In genomic region chr10:133048306-133048705, GRCh38 we compare ENCODE assay signal across 30 cellular contexts. TPM values are rescaled to one million over a fixed set of nuclear protein-coding genes. Genes with fewer than 3 reads are reported as not detected.
"Had no signal": no experiment of that assay in that cellular context is flagged by ENCODE, and none has a peak within 500 bp of the region (broad histone marks: within the 10 kb centered on the region; RNA-seq: fewer than 3 reads in every experiment).

No MANE protein-coding gene starts in this region.

- H3K36me3 Mint-ChIP-seq: activated naive CD4-positive, alpha-beta T cell treated with anti-CD3 and anti-CD28 coated beads, Interleukin-2, amount 10 ng/mL, durations not matched to agents 7 days and 5 days; activated naive CD8-positive, alpha-beta T cell had no signal

- H3K4me3 Mint-ChIP-seq: activated CD4-positive, alpha-beta memory T cell treated with anti-CD3 and anti-CD28 coated beads, Interleukin-2, amount 10 ng/mL, durations not matched to agents 7 days and 5 days; activated CD4-positive, alpha-beta T cell treated with anti-CD3 and anti-CD28 coated beads, Interleukin-2, amount 10 ng/mL, durations not matched to agents 7 days and 5 days; activated naive CD4-positive, alpha-beta T cell treated with anti-CD3 and anti-CD28 coated beads, Interleukin-2, amount 10 ng/mL, durations not matched to agents 7 days and 5 days; activated naive CD8-positive, alpha-beta T cell; activated T-cell treated with anti-CD3 and anti-CD28 coated beads, Interleukin-2, amount 50 U/mL, for 24 hours; activated T-cell treated with anti-CD3 and anti-CD28 coated beads, Interleukin-2, amount 50 U/mL, for 72 hours; effector memory CD8-positive, alpha-beta T cell had no signal

- H3K4me3 ChIP-seq: adrenal gland, body of pancreas, esophagus muscularis mucosa, gastrocnemius medialis had no signal

- FAIRE-seq: colon had no signal

- H3K27me3 ChIP-seq: body of pancreas, foreskin keratinocyte had no signal

- H3K4me1 ChIP-seq: adrenal gland, esophagus muscularis mucosa, foreskin keratinocyte, gastrocnemius medialis had no signal

- H3K9me3 ChIP-seq: adrenal gland, body of pancreas, esophagus muscularis mucosa, gastrocnemius medialis had no signal

- H3K4me1 Mint-ChIP-seq: activated CD4-positive, alpha-beta memory T cell treated with anti-CD3 and anti-CD28 coated beads, Interleukin-2, amount 10 ng/mL, durations not matched to agents 7 days and 5 days; activated CD4-positive, alpha-beta T cell treated with anti-CD3 and anti-CD28 coated beads, Interleukin-2, amount 10 ng/mL, durations not matched to agents 7 days and 5 days; activated naive CD4-positive, alpha-beta T cell treated with anti-CD3 and anti-CD28 coated beads, Interleukin-2, amount 10 ng/mL, durations not matched to agents 7 days and 5 days had no signal

- H3K27ac ChIP-seq: adrenal gland, body of pancreas, esophagus muscularis mucosa, foreskin keratinocyte, gastrocnemius medialis had no signal

- DNase-seq: activated CD4-positive, alpha-beta memory T cell treated with anti-CD3 and anti-CD28 coated beads, Interleukin-2, amount 10 ng/mL, durations not matched to agents 7 days and 5 days; activated CD4-positive, alpha-beta T cell treated with anti-CD3 and anti-CD28 coated beads for 1 hour; activated CD4-positive, alpha-beta T cell treated with anti-CD3 and anti-CD28 coated beads for 4 hours; activated CD4-positive, alpha-beta T cell treated with anti-CD3 and anti-CD28 coated beads, Interleukin-2, amount 10 ng/mL, durations not matched to agents 7 days and 5 days; activated CD4-positive, alpha-beta T cell treated with anti-CD3 and anti-CD28 coated beads, Interleukin-2, amount 50 U/mL, for 4 hours; activated CD8-positive, alpha-beta memory T cell treated with anti-CD3 and anti-CD28 coated beads, Interleukin-2, amount 50 U/mL, for 48 hours; activated gamma-delta T cell; activated naive CD4-positive, alpha-beta T cell; activated naive CD4-positive, alpha-beta T cell treated with anti-CD3 and anti-CD28 coated beads, Interleukin-2, amount 10 ng/mL, durations not matched to agents 7 days and 5 days; activated T-cell treated with anti-CD3 and anti-CD28 coated beads for 4 hours; activated T-cell treated with anti-CD3 and anti-CD28 coated beads, Interleukin-2, amount 50 U/mL, for 24 hours; activated T-cell treated with anti-CD3 and anti-CD28 coated beads, Interleukin-2, amount 50 U/mL, for 72 hours; amygdala; aorta; body of pancreas; caudate nucleus; cortex of kidney; dermis blood vessel endothelial cell; effector CD4-positive, alpha-beta T cell; effector memory CD8-positive, alpha-beta T cell; erythroblast; foreskin keratinocyte; gastrocnemius medialis; T-helper 2 cell had no signal

- H3K27me3 Mint-ChIP-seq: activated CD4-positive, alpha-beta memory T cell treated with anti-CD3 and anti-CD28 coated beads, Interleukin-2, amount 10 ng/mL, durations not matched to agents 7 days and 5 days; activated naive CD8-positive, alpha-beta T cell had no signal

- H3K9me3 Mint-ChIP-seq: activated CD4-positive, alpha-beta memory T cell treated with anti-CD3 and anti-CD28 coated beads, Interleukin-2, amount 10 ng/mL, durations not matched to agents 7 days and 5 days; activated CD4-positive, alpha-beta T cell treated with anti-CD3 and anti-CD28 coated beads, Interleukin-2, amount 10 ng/mL, durations not matched to agents 7 days and 5 days; activated naive CD4-positive, alpha-beta T cell treated with anti-CD3 and anti-CD28 coated beads, Interleukin-2, amount 10 ng/mL, durations not matched to agents 7 days and 5 days; activated T-cell treated with anti-CD3 and anti-CD28 coated beads, Interleukin-2, amount 50 U/mL, for 24 hours; activated T-cell treated with anti-CD3 and anti-CD28 coated beads, Interleukin-2, amount 50 U/mL, for 72 hours; effector memory CD8-positive, alpha-beta T cell had no signal

- ATAC-seq: activated T-cell treated with anti-CD3 and anti-CD28 coated beads, Interleukin-2, amount 50 U/mL, for 72 hours; body of pancreas; effector memory CD8-positive, alpha-beta T cell; foreskin keratinocyte; gastrocnemius medialis had no signal

- H3K27ac Mint-ChIP-seq: activated CD4-positive, alpha-beta memory T cell treated with anti-CD3 and anti-CD28 coated beads, Interleukin-2, amount 10 ng/mL, durations not matched to agents 7 days and 5 days; activated CD4-positive, alpha-beta T cell treated with anti-CD3 and anti-CD28 coated beads, Interleukin-2, amount 10 ng/mL, durations not matched to agents 7 days and 5 days; activated naive CD4-positive, alpha-beta T cell treated with anti-CD3 and anti-CD28 coated beads, Interleukin-2, amount 10 ng/mL, durations not matched to agents 7 days and 5 days; activated naive CD8-positive, alpha-beta T cell; activated T-cell treated with anti-CD3 and anti-CD28 coated beads, Interleukin-2, amount 50 U/mL, for 24 hours; activated T-cell treated with anti-CD3 and anti-CD28 coated beads, Interleukin-2, amount 50 U/mL, for 72 hours; effector memory CD8-positive, alpha-beta T cell had no signal

- H3K36me3 ChIP-seq: adrenal gland, esophagus muscularis mucosa, gastrocnemius medialis had no signal

RNA-seq across cellular contexts. Expression of gene ADGRA1, which starts 39.4 kb away (rescaled TPM):
- total RNA-seq: activated CD4-positive, alpha-beta memory T cell treated with anti-CD3 and anti-CD28 coated beads, Interleukin-2, amount 10 ng/mL, durations not matched to agents 7 days and 5 days; activated CD4-positive, alpha-beta T cell treated with anti-CD3 and anti-CD28 coated beads, Interleukin-2, amount 10 ng/mL, durations not matched to agents 7 days and 5 days; activated T-cell treated with anti-CD3 and anti-CD28 coated beads, Interleukin-2, amount 50 U/mL, for 72 hours; aorta; chondrocyte; dermis blood vessel endothelial cell; foreskin keratinocyte; gastrocnemius medialis; T-helper 1 cell treated with Interleukin-12 subunit alpha and Interleukin-12 subunit beta and Interleukin-4 antibody, amounts not matched to agents 30 ng/mL and 1 ng/mL, for 36 hours had no signal
- polyA plus RNA-seq: foreskin keratinocyte had no signal
